In the genomic region with DNA sequence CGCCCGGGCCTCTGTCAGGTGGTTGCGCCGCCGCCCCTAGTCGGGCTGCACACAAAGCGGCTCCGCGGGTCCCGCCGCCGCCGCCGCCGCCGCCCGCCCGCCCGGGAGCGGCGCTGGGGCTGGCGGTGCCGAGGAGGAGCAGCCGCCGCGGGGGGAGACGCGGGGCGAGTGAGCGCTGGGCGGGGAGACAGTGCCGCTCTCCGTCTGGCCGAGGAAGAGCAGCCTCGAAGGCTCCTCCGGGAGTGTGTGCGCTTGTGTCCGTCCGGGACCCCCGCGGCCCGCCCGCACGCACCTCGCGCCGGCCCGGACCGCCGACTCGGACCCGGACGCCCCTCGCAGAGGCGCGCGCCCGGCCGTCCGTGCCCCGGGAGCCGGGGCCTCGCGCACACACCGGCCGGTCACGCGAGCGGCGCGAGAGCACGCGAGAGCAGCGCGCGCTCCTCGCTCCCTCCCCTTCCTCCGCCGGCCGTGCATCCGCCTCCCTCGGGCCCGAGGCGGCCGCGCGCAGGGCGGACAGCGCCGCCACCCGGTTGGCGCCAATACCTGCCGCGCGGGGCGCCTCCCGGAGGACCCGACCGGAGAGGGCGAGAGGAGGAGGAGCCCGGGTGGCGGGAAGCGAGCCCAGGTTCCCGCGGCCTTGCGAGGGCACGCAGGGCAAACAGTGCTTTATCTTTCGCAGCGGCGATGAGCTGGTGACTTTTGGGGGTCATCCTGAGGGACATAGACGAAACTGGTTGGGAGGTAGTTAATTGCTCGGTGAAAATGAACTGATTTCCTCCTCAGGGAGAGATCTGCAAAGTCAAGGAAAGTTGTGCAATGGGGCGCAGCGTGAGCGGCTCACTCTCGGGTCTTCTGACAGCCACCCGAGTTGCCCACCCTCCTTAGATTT, we compare ENCODE assay signal across 1 cellular context.
A peak's percentile ranks its signal among the peaks of the same experiment; 100 is the strongest.
TF ChIP-seq lines count a peak whose summit lies in the region.

A gene with protein sequence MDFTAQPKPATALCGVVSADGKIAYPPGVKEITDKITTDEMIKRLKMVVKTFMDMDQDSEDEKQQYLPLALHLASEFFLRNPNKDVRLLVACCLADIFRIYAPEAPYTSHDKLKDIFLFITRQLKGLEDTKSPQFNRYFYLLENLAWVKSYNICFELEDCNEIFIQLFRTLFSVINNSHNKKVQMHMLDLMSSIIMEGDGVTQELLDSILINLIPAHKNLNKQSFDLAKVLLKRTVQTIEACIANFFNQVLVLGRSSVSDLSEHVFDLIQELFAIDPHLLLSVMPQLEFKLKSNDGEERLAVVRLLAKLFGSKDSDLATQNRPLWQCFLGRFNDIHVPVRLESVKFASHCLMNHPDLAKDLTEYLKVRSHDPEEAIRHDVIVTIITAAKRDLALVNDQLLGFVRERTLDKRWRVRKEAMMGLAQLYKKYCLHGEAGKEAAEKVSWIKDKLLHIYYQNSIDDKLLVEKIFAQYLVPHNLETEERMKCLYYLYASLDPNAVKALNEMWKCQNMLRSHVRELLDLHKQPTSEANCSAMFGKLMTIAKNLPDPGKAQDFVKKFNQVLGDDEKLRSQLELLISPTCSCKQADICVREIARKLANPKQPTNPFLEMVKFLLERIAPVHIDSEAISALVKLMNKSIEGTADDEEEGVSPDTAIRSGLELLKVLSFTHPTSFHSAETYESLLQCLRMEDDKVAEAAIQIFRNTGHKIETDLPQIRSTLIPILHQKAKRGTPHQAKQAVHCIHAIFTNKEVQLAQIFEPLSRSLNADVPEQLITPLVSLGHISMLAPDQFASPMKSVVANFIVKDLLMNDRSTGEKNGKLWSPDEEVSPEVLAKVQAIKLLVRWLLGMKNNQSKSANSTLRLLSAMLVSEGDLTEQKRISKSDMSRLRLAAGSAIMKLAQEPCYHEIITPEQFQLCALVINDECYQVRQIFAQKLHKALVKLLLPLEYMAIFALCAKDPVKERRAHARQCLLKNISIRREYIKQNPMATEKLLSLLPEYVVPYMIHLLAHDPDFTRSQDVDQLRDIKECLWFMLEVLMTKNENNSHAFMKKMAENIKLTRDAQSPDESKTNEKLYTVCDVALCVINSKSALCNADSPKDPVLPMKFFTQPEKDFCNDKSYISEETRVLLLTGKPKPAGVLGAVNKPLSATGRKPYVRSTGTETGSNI (N-terminal part only) (minus strand): TSS at position 423 of the 889 bp plus-strand sequence. CDS start 1,334 bp downstream, outside the sequence.

TF ChIP-seq in HEK293, 187 proteins besides CTCF, POLR2A, EP300 and RAD21 (continued from another document and continues in another):
- TF ChIP-seq, protein P1, sequence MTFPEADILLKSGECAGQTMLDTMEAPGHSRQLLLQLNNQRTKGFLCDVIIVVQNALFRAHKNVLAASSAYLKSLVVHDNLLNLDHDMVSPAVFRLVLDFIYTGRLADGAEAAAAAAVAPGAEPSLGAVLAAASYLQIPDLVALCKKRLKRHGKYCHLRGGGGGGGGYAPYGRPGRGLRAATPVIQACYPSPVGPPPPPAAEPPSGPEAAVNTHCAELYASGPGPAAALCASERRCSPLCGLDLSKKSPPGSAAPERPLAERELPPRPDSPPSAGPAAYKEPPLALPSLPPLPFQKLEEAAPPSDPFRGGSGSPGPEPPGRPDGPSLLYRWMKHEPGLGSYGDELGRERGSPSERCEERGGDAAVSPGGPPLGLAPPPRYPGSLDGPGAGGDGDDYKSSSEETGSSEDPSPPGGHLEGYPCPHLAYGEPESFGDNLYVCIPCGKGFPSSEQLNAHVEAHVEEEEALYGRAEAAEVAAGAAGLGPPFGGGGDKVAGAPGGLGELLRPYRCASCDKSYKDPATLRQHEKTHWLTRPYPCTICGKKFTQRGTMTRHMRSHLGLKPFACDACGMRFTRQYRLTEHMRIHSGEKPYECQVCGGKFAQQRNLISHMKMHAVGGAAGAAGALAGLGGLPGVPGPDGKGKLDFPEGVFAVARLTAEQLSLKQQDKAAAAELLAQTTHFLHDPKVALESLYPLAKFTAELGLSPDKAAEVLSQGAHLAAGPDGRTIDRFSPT (tag by site-specific recombination; IDR thresholded peaks at IDR 0.05) = peak; percentile 93
- TF ChIP-seq OSR2 (tag by site-specific recombination; IDR thresholded peaks at IDR 0.05) (no peak), ZNF146 (tag by site-specific recombination; IDR thresholded peaks at IDR 0.05) (0 out of 2 replicates have a peak, but pooled peaks have one; percentile 6), ZNF561 (tag by site-specific recombination; IDR thresholded peaks at IDR 0.05; ENCODE audit: borderline replicate concordance) (peak; percentile 86; the same call in 1 of the 2 replicates), KLF9 (tag by site-specific recombination; IDR thresholded peaks at IDR 0.05; ENCODE audit: low read depth) (0 out of 2 replicates have a peak, but pooled peaks have one; percentile 34), HOXD13 (CRISPR knock-in tag; IDR thresholded peaks at IDR 0.05; ENCODE audit: borderline replicate concordance) (no peak), ZNF791 (tag by site-specific recombination; IDR thresholded peaks at IDR 0.05) (no peak), ZNF223 (tag by site-specific recombination; IDR thresholded peaks at IDR 0.05) (no peak), ZNF510 (tag by site-specific recombination; IDR thresholded peaks at IDR 0.05; ENCODE audit: insufficient replicate concordance) (no peak), ZNF266 (tag by site-specific recombination; IDR thresholded peaks at IDR 0.05; ENCODE audit: low read depth) (no peak), ZNF341 (tag by site-specific recombination; IDR thresholded peaks at IDR 0.05; ENCODE audit: low read depth) (no peak), ZBTB48 (tag by site-specific recombination; IDR thresholded peaks at IDR 0.05) (no peak), ZNF155 (tag by site-specific recombination; IDR thresholded peaks at IDR 0.05) (no peak), ZXDB (tag by site-specific recombination; IDR thresholded peaks at IDR 0.05) (peak; percentile 59; the same call in 1 of the 2 replicates), ZNF501 (tag by site-specific recombination; IDR thresholded peaks at IDR 0.05) (0 out of 2 replicates have a peak, but pooled peaks have one; percentile 52), ZNF239 (tag by site-specific recombination; IDR thresholded peaks at IDR 0.05) (no peak), ZBTB20 (tag by site-specific recombination; IDR thresholded peaks at IDR 0.05) (peak; percentile 67; the same call in 1 of the 2 replicates), ZNF37A (tag by site-specific recombination; IDR thresholded peaks at IDR 0.05) (no peak), SP3 (tag by site-specific recombination; IDR thresholded peaks at IDR 0.05) (peak; percentile 42; the same call in 1 of the 2 replicates), ZNF707 (tag by site-specific recombination; IDR thresholded peaks at IDR 0.05) (no peak), ZNF350 (tag by site-specific recombination; IDR thresholded peaks at IDR 0.05) (no peak), ZNF600 (tag by site-specific recombination; IDR thresholded peaks at IDR 0.05) (no peak), ZNF571 (tag by site-specific recombination; IDR thresholded peaks at IDR 0.05) (no peak), ZNF792 (tag by site-specific recombination; IDR thresholded peaks at IDR 0.05) (no peak), ZNF433 (tag by site-specific recombination; IDR thresholded peaks at IDR 0.05; ENCODE audit: low read depth) (no peak), ZNF654 (tag by site-specific recombination; IDR thresholded peaks at IDR 0.05; ENCODE audit: low read depth) (0 out of 2 replicates have a peak, but pooled peaks have one; percentile 1), YY1 (tag by site-specific recombination; IDR thresholded peaks at IDR 0.05) (0 out of 2 replicates have a peak, but pooled peaks have one; percentile 27), ZNF157 (tag by site-specific recombination; IDR thresholded peaks at IDR 0.05) (no peak)
- TF ChIP-seq, protein P2, sequence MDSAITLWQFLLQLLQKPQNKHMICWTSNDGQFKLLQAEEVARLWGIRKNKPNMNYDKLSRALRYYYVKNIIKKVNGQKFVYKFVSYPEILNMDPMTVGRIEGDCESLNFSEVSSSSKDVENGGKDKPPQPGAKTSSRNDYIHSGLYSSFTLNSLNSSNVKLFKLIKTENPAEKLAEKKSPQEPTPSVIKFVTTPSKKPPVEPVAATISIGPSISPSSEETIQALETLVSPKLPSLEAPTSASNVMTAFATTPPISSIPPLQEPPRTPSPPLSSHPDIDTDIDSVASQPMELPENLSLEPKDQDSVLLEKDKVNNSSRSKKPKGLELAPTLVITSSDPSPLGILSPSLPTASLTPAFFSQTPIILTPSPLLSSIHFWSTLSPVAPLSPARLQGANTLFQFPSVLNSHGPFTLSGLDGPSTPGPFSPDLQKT (IDR thresholded peaks at IDR 0.05; ENCODE audit: borderline replicate concordance, low read depth, low read length) = no peak
- TF ChIP-seq, protein P3, sequence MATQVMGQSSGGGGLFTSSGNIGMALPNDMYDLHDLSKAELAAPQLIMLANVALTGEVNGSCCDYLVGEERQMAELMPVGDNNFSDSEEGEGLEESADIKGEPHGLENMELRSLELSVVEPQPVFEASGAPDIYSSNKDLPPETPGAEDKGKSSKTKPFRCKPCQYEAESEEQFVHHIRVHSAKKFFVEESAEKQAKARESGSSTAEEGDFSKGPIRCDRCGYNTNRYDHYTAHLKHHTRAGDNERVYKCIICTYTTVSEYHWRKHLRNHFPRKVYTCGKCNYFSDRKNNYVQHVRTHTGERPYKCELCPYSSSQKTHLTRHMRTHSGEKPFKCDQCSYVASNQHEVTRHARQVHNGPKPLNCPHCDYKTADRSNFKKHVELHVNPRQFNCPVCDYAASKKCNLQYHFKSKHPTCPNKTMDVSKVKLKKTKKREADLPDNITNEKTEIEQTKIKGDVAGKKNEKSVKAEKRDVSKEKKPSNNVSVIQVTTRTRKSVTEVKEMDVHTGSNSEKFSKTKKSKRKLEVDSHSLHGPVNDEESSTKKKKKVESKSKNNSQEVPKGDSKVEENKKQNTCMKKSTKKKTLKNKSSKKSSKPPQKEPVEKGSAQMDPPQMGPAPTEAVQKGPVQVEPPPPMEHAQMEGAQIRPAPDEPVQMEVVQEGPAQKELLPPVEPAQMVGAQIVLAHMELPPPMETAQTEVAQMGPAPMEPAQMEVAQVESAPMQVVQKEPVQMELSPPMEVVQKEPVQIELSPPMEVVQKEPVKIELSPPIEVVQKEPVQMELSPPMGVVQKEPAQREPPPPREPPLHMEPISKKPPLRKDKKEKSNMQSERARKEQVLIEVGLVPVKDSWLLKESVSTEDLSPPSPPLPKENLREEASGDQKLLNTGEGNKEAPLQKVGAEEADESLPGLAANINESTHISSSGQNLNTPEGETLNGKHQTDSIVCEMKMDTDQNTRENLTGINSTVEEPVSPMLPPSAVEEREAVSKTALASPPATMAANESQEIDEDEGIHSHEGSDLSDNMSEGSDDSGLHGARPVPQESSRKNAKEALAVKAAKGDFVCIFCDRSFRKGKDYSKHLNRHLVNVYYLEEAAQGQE (tag by site-specific recombination; IDR thresholded peaks at IDR 0.05) = no peak
- TF ChIP-seq, protein P4, sequence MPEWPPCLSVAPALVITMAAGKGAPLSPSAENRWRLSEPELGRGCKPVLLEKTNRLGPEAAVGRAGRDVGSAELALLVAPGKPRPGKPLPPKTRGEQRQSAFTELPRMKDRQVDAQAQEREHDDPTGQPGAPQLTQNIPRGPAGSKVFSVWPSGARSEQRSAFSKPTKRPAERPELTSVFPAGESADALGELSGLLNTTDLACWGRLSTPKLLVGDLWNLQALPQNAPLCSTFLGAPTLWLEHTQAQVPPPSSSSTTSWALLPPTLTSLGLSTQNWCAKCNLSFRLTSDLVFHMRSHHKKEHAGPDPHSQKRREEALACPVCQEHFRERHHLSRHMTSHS (tag by site-specific recombination; IDR thresholded peaks at IDR 0.05) = no peak
- TF ChIP-seq, protein P5, sequence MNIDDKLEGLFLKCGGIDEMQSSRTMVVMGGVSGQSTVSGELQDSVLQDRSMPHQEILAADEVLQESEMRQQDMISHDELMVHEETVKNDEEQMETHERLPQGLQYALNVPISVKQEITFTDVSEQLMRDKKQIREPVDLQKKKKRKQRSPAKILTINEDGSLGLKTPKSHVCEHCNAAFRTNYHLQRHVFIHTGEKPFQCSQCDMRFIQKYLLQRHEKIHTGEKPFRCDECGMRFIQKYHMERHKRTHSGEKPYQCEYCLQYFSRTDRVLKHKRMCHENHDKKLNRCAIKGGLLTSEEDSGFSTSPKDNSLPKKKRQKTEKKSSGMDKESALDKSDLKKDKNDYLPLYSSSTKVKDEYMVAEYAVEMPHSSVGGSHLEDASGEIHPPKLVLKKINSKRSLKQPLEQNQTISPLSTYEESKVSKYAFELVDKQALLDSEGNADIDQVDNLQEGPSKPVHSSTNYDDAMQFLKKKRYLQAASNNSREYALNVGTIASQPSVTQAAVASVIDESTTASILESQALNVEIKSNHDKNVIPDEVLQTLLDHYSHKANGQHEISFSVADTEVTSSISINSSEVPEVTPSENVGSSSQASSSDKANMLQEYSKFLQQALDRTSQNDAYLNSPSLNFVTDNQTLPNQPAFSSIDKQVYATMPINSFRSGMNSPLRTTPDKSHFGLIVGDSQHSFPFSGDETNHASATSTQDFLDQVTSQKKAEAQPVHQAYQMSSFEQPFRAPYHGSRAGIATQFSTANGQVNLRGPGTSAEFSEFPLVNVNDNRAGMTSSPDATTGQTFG (tag by site-specific recombination; IDR thresholded peaks at IDR 0.05; ENCODE audit: borderline replicate concordance) = no peak
- TF ChIP-seq, protein P6, sequence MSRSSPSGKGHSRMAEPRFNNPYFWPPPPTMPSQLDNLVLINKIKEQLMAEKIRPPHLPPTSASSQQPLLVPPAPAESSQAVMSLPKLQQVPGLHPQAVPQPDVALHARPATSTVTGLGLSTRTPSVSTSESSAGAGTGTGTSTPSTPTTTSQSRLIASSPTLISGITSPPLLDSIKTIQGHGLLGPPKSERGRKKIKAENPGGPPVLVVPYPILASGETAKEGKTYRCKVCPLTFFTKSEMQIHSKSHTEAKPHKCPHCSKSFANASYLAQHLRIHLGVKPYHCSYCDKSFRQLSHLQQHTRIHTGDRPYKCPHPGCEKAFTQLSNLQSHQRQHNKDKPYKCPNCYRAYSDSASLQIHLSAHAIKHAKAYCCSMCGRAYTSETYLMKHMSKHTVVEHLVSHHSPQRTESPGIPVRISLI (tag by site-specific recombination; IDR thresholded peaks at IDR 0.05) = no peak
- TF ChIP-seq, protein P7, sequence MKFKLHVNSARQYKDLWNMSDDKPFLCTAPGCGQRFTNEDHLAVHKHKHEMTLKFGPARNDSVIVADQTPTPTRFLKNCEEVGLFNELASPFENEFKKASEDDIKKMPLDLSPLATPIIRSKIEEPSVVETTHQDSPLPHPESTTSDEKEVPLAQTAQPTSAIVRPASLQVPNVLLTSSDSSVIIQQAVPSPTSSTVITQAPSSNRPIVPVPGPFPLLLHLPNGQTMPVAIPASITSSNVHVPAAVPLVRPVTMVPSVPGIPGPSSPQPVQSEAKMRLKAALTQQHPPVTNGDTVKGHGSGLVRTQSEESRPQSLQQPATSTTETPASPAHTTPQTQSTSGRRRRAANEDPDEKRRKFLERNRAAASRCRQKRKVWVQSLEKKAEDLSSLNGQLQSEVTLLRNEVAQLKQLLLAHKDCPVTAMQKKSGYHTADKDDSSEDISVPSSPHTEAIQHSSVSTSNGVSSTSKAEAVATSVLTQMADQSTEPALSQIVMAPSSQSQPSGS (tag by site-specific recombination; IDR thresholded peaks at IDR 0.05; ENCODE audit: low read depth) = no peak
